Comparison of ENCODE assay signal across 15 cellular contexts in genomic region chr3:73504852-73505251, GRCh38.
DNase-seq lines count a peak whose midpoint lies in the region; TF ChIP-seq lines count a peak whose summit lies in the region.
"Had no signal": no experiment of that assay in that cellular context is flagged by ENCODE, and none has a peak within 500 bp of the region (broad histone marks: within the 10 kb centered on the region; RNA-seq: fewer than 3 reads in every experiment).

No MANE protein-coding gene starts in this region.

- no peak overlapping the region for H4K8ac ChIP-seq in mesenchymal stem cell (ENCODE audit: low read length)

- no peak overlapping the region for H3K4ac ChIP-seq in mesenchymal stem cell (ENCODE audit: low read depth in 1 of 2, low read length in 2 of 2)

- no peak overlapping the region for H4K91ac ChIP-seq in mesenchymal stem cell (ENCODE audit: low read length)

- WGBS in mesenchymal stem cell, result 88% methylated on average over 2 of the region's 4 CpGs

- H2BK120ac ChIP-seq in mesenchymal stem cell (ENCODE audit: low read depth, low read length), result no peak overlapping the region

- H3K4me3 ChIP-seq in left ventricle myocardium inferior (peak overlapping the region; percentile 15), ascending aorta (no peak overlapping the region), mesenchymal stem cell (ENCODE audit: insufficient read depth in 1 of 2, low read depth in 1 of 2, low read length in 2 of 2) (no peak overlapping the region), A673 (ENCODE audit: low read depth, low read length, poor library complexity, severe bottlenecking) (no peak overlapping the region), BE2C (ENCODE audit: low read depth, low read length) (no peak overlapping the region)
- H3K4me3 ChIP-seq: GM23248, HAP-1 had no signal

- DNase-seq in left ventricle myocardium inferior (no peak), cardiac septum (ENCODE audit: low spot score) (no peak), ascending aorta (ENCODE audit: low spot score in 2 of 2) (no peak), mesenchymal stem cell (no peak), A673 (ENCODE audit: low spot score) (no peak), BE2C (no peak), ACHN (no peak)
- DNase-seq: AML-193, GDM1, GM23248, NCI-H1436, OCI-M1 had no signal

- H3K4me1 ChIP-seq in left ventricle myocardium inferior (peaks cover 87% of the 10 kb centered on the region), ascending aorta (peaks cover 8 to 51% of the 10 kb centered on the region in 2 donors), mesenchymal stem cell (ENCODE audit: control insufficient read depth, insufficient read depth, low read depth, low read length) (peaks cover 4% of the 10 kb centered on the region), A673 (ENCODE audit: insufficient read depth, low read length, poor library complexity, severe bottlenecking) (no peaks in the 10 kb centered on the region), BE2C (peaks cover 10% of the 10 kb centered on the region)
- H3K4me1 ChIP-seq: HAP-1 had no signal

- H3K9ac ChIP-seq in mesenchymal stem cell (ENCODE audit: low read length), result peak overlapping the region; percentile 2
- H3K9ac ChIP-seq: GM23248, KMS-11 had no signal

- no peak for TF ChIP-seq CTCF in left ventricle myocardium inferior (IDR thresholded peaks at IDR 0.05; ENCODE audit: borderline replicate concordance)
- TF ChIP-seq CTCF in ascending aorta (IDR thresholded peaks at IDR 0.05), result no peak
- no peak for TF ChIP-seq CTCF in A673 (conservative IDR thresholded peaks at IDR 0.05; ENCODE audit: low read depth, low read length)
- no peak for TF ChIP-seq CTCF in BE2C (IDR thresholded peaks at IDR 0.05; ENCODE audit: low read depth, low read length)

- no peak overlapping the region for H3K14ac ChIP-seq in mesenchymal stem cell (ENCODE audit: low read length in 2 of 2)

- no peak overlapping the region for H3K4me2 ChIP-seq in mesenchymal stem cell (ENCODE audit: low read length, poor library complexity, severe bottlenecking)

- no peak overlapping the region for H2BK5ac ChIP-seq in mesenchymal stem cell (ENCODE audit: low read depth, low read length, poor library complexity, severe bottlenecking)

- H3K23ac ChIP-seq in mesenchymal stem cell (ENCODE audit: low read length in 2 of 2), result no peak overlapping the region

- in situ Hi-C loops in ACHN (cut with HindIII; ENCODE audit: low pct_ligation_motif_present, low pct_unique_long_range_greater_than_20kb, low sequenced_read_pairs), result no loop called here

- H3K27ac ChIP-seq in left ventricle myocardium inferior (replicated peaks) (peak overlapping the region; percentile 62), ascending aorta (peak overlapping the region; percentile 31 to 38), mesenchymal stem cell (ENCODE audit: low read length, poor library complexity, severe bottlenecking) (no peak overlapping the region), A673 (ENCODE audit: low read depth, low read length, poor library complexity, severe bottlenecking) (no peak overlapping the region)
- H3K27ac ChIP-seq: GM23248, HL-60, KMS-11 had no signal

- CTCF ChIA-PET in A673 (lab: Charles Lee), result no interaction called here

- no peak overlapping the region for H3K18ac ChIP-seq in mesenchymal stem cell (ENCODE audit: low read depth in 1 of 2, low read length in 2 of 2)

- intact Hi-C loops in left ventricle myocardium inferior (cut with micrococcal nuclease) (loop anchor here (5.0 kb wide), 2 partner anchors 342 to 403 kb away; no protein-coding TSS in a partner anchor), cardiac septum (cut with DNase I) (loop anchor here (5.0 kb wide), 1 partner anchor 48 kb away; no protein-coding TSS in a partner anchor), ascending aorta (cut with DNase I) (loop anchor here (5.0 kb wide), 2 partner anchors 262 to 282 kb away; no protein-coding TSS in a partner anchor), A673 (cut with micrococcal nuclease; ENCODE audit: unreplicated experiment) (no loop called here)

- POLR2A ChIA-PET in A673 (lab: Charles Lee; ENCODE audit: low non-redundant PET), result no interaction called here

- no peaks in the 10 kb centered on the region for H3K79me1 ChIP-seq in mesenchymal stem cell (replicated peaks; ENCODE audit: low read length, poor library complexity, severe bottlenecking)

- no TSS peak for BruUV-seq in A673 (replicated peaks; lab: Mats Ljungman, UMichigan)

- no peak overlapping the region for H2BK12ac ChIP-seq in mesenchymal stem cell (ENCODE audit: low read length in 2 of 2)

- no peak overlapping the region for H2AFZ ChIP-seq in mesenchymal stem cell (ENCODE audit: low read depth, low read length)
- H2AFZ ChIP-seq: GM23248 had no signal

- no peak overlapping the region for H2AK5ac ChIP-seq in mesenchymal stem cell (ENCODE audit: low read length, severe bottlenecking)

- H3K9me3 ChIP-seq in left ventricle myocardium inferior (replicated peaks) (no peaks in the 10 kb centered on the region), ascending aorta (no peaks in the 10 kb centered on the region), mesenchymal stem cell (ENCODE audit: control insufficient read depth, low read length) (no peaks in the 10 kb centered on the region), A673 (ENCODE audit: low read depth, low read length, poor library complexity, severe bottlenecking) (no peaks in the 10 kb centered on the region), BE2C (no peaks in the 10 kb centered on the region)
- H3K9me3 ChIP-seq: HAP-1 had no signal

- H3K36me3 ChIP-seq in left ventricle myocardium inferior (no peaks in the 10 kb centered on the region), ascending aorta (no peaks in the 10 kb centered on the region), mesenchymal stem cell (ENCODE audit: control insufficient read depth in 1 of 2, insufficient read depth in 2 of 2, low read depth in 1 of 2, low read length in 2 of 2) (peaks cover 0 to 11% of the 10 kb centered on the region in 2 experiments), A673 (ENCODE audit: insufficient read depth, low read length, poor library complexity, severe bottlenecking) (no peaks in the 10 kb centered on the region), BE2C (no peaks in the 10 kb centered on the region)
- H3K36me3 ChIP-seq: HAP-1 had no signal

- H3K27me3 ChIP-seq in left ventricle myocardium inferior (ENCODE audit: low read depth) (no peaks in the 10 kb centered on the region), ascending aorta (no peaks in the 10 kb centered on the region), mesenchymal stem cell (ENCODE audit: control insufficient read depth in 1 of 2, insufficient read depth in 1 of 2, low read length in 2 of 2) (no peaks in the 10 kb centered on the region), A673 (replicated peaks; ENCODE audit: insufficient read depth, low read depth, low read length, poor library complexity) (no peaks in the 10 kb centered on the region), BE2C (no peaks in the 10 kb centered on the region)

- no peak overlapping the region for H2BK15ac ChIP-seq in mesenchymal stem cell (ENCODE audit: low read depth, poor library complexity, severe bottlenecking)

Comparison
In these comparisons a context has a peak if more than half of its experiments do, and no peak if none do; other contexts are left out.
1. H3K27ac ChIP-seq: peak in left ventricle myocardium inferior (single experiment) and ascending aorta (2 of 2); none in mesenchymal stem cell (single experiment) and A673 (single experiment).